1 cellular context compared by ENCODE assay signal in genomic region chr13:94549241-94550029, GRCh38.
TF ChIP-seq lines count a peak whose summit lies in the region.

No MANE protein-coding gene starts in this region.

TF ChIP-seq in WTC11, 78 proteins besides CTCF, POLR2A, EP300 and RAD21 (continued from another document and continues in another):
- no peak for TF ChIP-seq ATF2 (CRISPR knock-in tag; IDR thresholded peaks at IDR 0.05; ENCODE audit: borderline replicate concordance, low read depth)
- TF ChIP-seq MYBL2 (CRISPR knock-in tag; IDR thresholded peaks at IDR 0.05): no peak
- TF ChIP-seq ZNF263 (CRISPR knock-in tag; IDR thresholded peaks at IDR 0.05; ENCODE audit: low read depth): no peak
- no peak; the same call in 1 of the 2 replicates for TF ChIP-seq USF2 (CRISPR knock-in tag; IDR thresholded peaks at IDR 0.05)
- peak; percentile 4; the same call in 1 of the 2 replicates for TF ChIP-seq FOXP1 (CRISPR knock-in tag; IDR thresholded peaks at IDR 0.05; ENCODE audit: borderline replicate concordance)
- TF ChIP-seq ATF1 (CRISPR knock-in tag; IDR thresholded peaks at IDR 0.05): no peak
- no peak for TF ChIP-seq ZMAT4 (CRISPR knock-in tag; IDR thresholded peaks at IDR 0.05)
- no peak for TF ChIP-seq ELF4 (CRISPR knock-in tag; IDR thresholded peaks at IDR 0.05; ENCODE audit: low read depth)
- TF ChIP-seq ATF6 (CRISPR knock-in tag; IDR thresholded peaks at IDR 0.05): no peak
- TF ChIP-seq EMX1 (CRISPR knock-in tag; IDR thresholded peaks at IDR 0.05): no peak
- TF ChIP-seq SMAD4 (CRISPR knock-in tag; IDR thresholded peaks at IDR 0.05): 0 out of 2 replicates have a peak, but pooled peaks have one; percentile 16
- no peak for TF ChIP-seq FOXK1 (CRISPR knock-in tag; IDR thresholded peaks at IDR 0.05)
- no peak for TF ChIP-seq ZNF671 (CRISPR knock-in tag; IDR thresholded peaks at IDR 0.05)
- 0 out of 2 replicates have a peak, but pooled peaks have one; percentile 18 for TF ChIP-seq USF1 (CRISPR knock-in tag; IDR thresholded peaks at IDR 0.05)
- TF ChIP-seq ZNF281 (CRISPR knock-in tag; IDR thresholded peaks at IDR 0.05): no peak
- TF ChIP-seq SP1 (CRISPR knock-in tag; conservative IDR thresholded peaks at IDR 0.05): no peak
- TF ChIP-seq IRF1 (CRISPR knock-in tag; IDR thresholded peaks at IDR 0.05): no peak
- no peak for TF ChIP-seq CDX4 (CRISPR knock-in tag; IDR thresholded peaks at IDR 0.05; ENCODE audit: borderline replicate concordance)
- TF ChIP-seq CREB1 (CRISPR knock-in tag; IDR thresholded peaks at IDR 0.05): no peak
- no peak for TF ChIP-seq TCF7 (CRISPR knock-in tag; IDR thresholded peaks at IDR 0.05; ENCODE audit: low read depth)
- no peak for TF ChIP-seq MLX (CRISPR knock-in tag; IDR thresholded peaks at IDR 0.05)
- 0 out of 2 replicates have a peak, but pooled peaks have one; percentile 30 for TF ChIP-seq RELA (CRISPR knock-in tag; IDR thresholded peaks at IDR 0.05; ENCODE audit: borderline replicate concordance)
- TF ChIP-seq OVOL2 (CRISPR knock-in tag; IDR thresholded peaks at IDR 0.05; ENCODE audit: borderline replicate concordance): no peak
- TF ChIP-seq ZNF121 (CRISPR knock-in tag; IDR thresholded peaks at IDR 0.05): 0 out of 2 replicates have a peak, but pooled peaks have one; percentile 19
- peak; percentile 70; the same call in 1 of the 2 replicates for TF ChIP-seq ETV6 (CRISPR knock-in tag; IDR thresholded peaks at IDR 0.05)
- no peak for TF ChIP-seq GRHL2 (CRISPR knock-in tag; IDR thresholded peaks at IDR 0.05; ENCODE audit: insufficient replicate concordance, severe bottlenecking)
- no peak for TF ChIP-seq TEAD4 (CRISPR knock-in tag; IDR thresholded peaks at IDR 0.05)
- no peak for TF ChIP-seq MXD4 (CRISPR knock-in tag; IDR thresholded peaks at IDR 0.05; ENCODE audit: borderline replicate concordance)
- no peak for TF ChIP-seq PREB (CRISPR knock-in tag; IDR thresholded peaks at IDR 0.05; ENCODE audit: borderline replicate concordance)
- TF ChIP-seq NFE2L1 (CRISPR knock-in tag; IDR thresholded peaks at IDR 0.05): no peak
- TF ChIP-seq KAT7 (CRISPR knock-in tag; IDR thresholded peaks at IDR 0.05; ENCODE audit: borderline replicate concordance): no peak
- no peak for TF ChIP-seq ZNF512 (CRISPR knock-in tag; IDR thresholded peaks at IDR 0.05; ENCODE audit: borderline replicate concordance)
- no peak for TF ChIP-seq ZNF532 (CRISPR knock-in tag; IDR thresholded peaks at IDR 0.05; ENCODE audit: borderline replicate concordance)
- TF ChIP-seq HMGA2 (CRISPR knock-in tag; IDR thresholded peaks at IDR 0.05): no peak
